Comparison of ENCODE assay signal across 20 cellular contexts in genomic region chr3:176296066-176296597, GRCh38.
"Had no signal": no experiment of that assay in that cellular context is flagged by ENCODE, and none has a peak within 500 bp of the region (broad histone marks: within the 10 kb centered on the region; RNA-seq: fewer than 3 reads in every experiment).

No MANE protein-coding gene starts in this region.

- H3K4me3 Mint-ChIP-seq: activated B cell treated with CpG ODN at 0.5 μM for 24 hours; activated naive CD4-positive, alpha-beta T cell treated with anti-CD3 and anti-CD28 coated beads, Interleukin-2, amount 50 U/mL, for 24 hours; activated T-cell treated with anti-CD3 and anti-CD28 coated beads, Interleukin-2, amount 50 U/mL, for 72 hours; nephron; stimulated activated effector memory CD8-positive, alpha-beta T cell treated with anti-CD3 and anti-CD28 coated beads, Interleukin-12 subunit alpha, Interleukin-12 subunit beta, amount 100 ng/mL, for 72 hours; T-helper 2 cell treated with Interferon-gamma antibody and Interleukin-4, amounts not matched to agents 5 μg/mL and 100 μg/mL, for 36 hours had no signal

- H3K4me3 ChIP-seq: adrenal gland, body of pancreas, gastroesophageal sphincter, heart left ventricle, left lung, sigmoid colon, stomach, upper lobe of left lung had no signal

- H3K9me3 ChIP-seq: adrenal gland, body of pancreas, gastroesophageal sphincter, heart left ventricle, sigmoid colon had no signal

- H3K36me3 ChIP-seq: adrenal gland, gastroesophageal sphincter, heart left ventricle, left lung, sigmoid colon, stomach, upper lobe of left lung had no signal

- H3K36me3 Mint-ChIP-seq: activated naive CD4-positive, alpha-beta T cell treated with anti-CD3 and anti-CD28 coated beads, Interleukin-2, amount 50 U/mL, for 24 hours; stimulated activated effector memory CD8-positive, alpha-beta T cell treated with anti-CD3 and anti-CD28 coated beads, Interleukin-12 subunit alpha, Interleukin-12 subunit beta, amount 100 ng/mL, for 72 hours had no signal

- H3K4me1 Mint-ChIP-seq: activated B cell treated with CpG ODN at 0.5 μM for 24 hours; activated naive CD4-positive, alpha-beta T cell treated with anti-CD3 and anti-CD28 coated beads, Interleukin-2, amount 50 U/mL, for 24 hours; nephron; stimulated activated effector memory CD8-positive, alpha-beta T cell treated with anti-CD3 and anti-CD28 coated beads, Interleukin-12 subunit alpha, Interleukin-12 subunit beta, amount 100 ng/mL, for 72 hours had no signal

- DNase-seq: activated B cell treated with CpG ODN at 0.5 μM for 24 hours; activated gamma-delta T cell; activated T-cell treated with anti-CD3 and anti-CD28 coated beads, Interleukin-2, amount 50 U/mL, for 72 hours; adrenal gland; body of pancreas; heart left ventricle; left lung; midbrain; occipital lobe; posterior cingulate gyrus; sigmoid colon; stimulated activated CD4-positive, alpha-beta T cell treated with anti-CD3 and anti-CD28 coated beads, Interleukin-4, amount 100 ng/mL, for 24 hours; stomach; upper lobe of left lung had no signal

- H3K27me3 ChIP-seq: adrenal gland, body of pancreas, gastroesophageal sphincter, heart left ventricle, left lung, sigmoid colon, stomach, upper lobe of left lung had no signal

- H3K4me1 ChIP-seq: adrenal gland, body of pancreas, gastroesophageal sphincter, left lung, sigmoid colon, stomach, upper lobe of left lung had no signal

- H3K27ac Mint-ChIP-seq: activated B cell treated with CpG ODN at 0.5 μM for 24 hours; activated naive CD4-positive, alpha-beta T cell treated with anti-CD3 and anti-CD28 coated beads, Interleukin-2, amount 50 U/mL, for 24 hours; activated T-cell treated with anti-CD3 and anti-CD28 coated beads, Interleukin-2, amount 50 U/mL, for 72 hours; nephron; stimulated activated effector memory CD8-positive, alpha-beta T cell treated with anti-CD3 and anti-CD28 coated beads, Interleukin-12 subunit alpha, Interleukin-12 subunit beta, amount 100 ng/mL, for 72 hours; T-helper 2 cell treated with Interferon-gamma antibody and Interleukin-4, amounts not matched to agents 5 μg/mL and 100 μg/mL, for 36 hours had no signal

- ATAC-seq: activated T-cell treated with anti-CD3 and anti-CD28 coated beads, Interleukin-2, amount 50 U/mL, for 72 hours; body of pancreas; gastroesophageal sphincter; heart left ventricle; left lung; stimulated activated effector memory CD8-positive, alpha-beta T cell treated with anti-CD3 and anti-CD28 coated beads, Interleukin-12 subunit alpha, Interleukin-12 subunit beta, amount 100 ng/mL, for 72 hours had no signal

- H3K27me3 Mint-ChIP-seq: activated B cell treated with CpG ODN at 0.5 μM for 24 hours; activated naive CD4-positive, alpha-beta T cell treated with anti-CD3 and anti-CD28 coated beads, Interleukin-2, amount 50 U/mL, for 24 hours had no signal

- H3K27ac ChIP-seq: adrenal gland, body of pancreas, epithelial cell of prostate, gastroesophageal sphincter, heart left ventricle, sigmoid colon, stomach, upper lobe of left lung had no signal
